18 cellular contexts compared by ENCODE assay signal in the genomic region with DNA sequence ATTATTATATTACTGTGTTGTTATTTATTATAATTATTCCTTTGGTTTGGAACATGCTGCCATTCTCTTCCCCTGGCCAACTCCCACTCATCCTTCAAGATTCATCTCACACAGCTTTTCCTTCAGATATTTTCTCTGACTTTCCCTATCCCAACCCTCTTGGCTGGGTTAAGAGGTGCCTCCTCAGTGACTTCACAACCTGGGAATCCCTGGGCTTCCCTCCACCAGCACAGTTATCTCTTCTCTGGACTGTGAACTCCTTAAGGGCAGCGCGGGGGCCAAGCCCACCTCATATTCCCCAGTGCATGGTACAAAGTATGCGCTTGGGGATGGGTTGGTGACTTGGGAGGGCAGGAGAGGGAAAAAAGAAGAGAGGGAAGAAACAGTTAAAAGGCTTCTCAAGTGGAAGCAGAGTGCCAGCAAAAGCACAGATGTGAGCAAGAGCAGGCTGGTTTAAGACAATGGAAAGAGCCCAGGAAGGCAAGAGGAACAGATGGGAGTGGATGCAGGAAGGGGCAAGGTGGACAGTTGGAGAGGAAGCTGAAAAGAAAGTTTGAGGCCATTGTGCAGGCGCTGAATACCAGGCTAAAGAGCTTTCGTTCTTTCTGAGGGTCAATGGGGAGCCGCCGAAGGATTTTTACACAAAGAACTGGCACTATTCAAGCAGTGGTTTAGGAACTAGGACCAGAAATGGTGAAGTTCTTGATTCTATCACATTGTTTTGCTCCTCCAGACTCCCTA.
"Had no signal": no experiment of that assay in that cellular context is flagged by ENCODE, and none has a peak within 500 bp of the region (broad histone marks: within the 10 kb centered on the region; RNA-seq: fewer than 3 reads in every experiment).

No MANE protein-coding gene starts in this region.

- DNase-seq: activated CD4-positive, alpha-beta T cell treated with anti-CD3 and anti-CD28 coated beads, Interleukin-2, amount 10 ng/mL, durations not matched to agents 7 days and 5 days; activated CD8-positive, alpha-beta memory T cell treated with anti-CD3 and anti-CD28 coated beads, Interleukin-2, amount 50 U/mL, for 4 hours; activated effector memory CD4-positive, alpha-beta T cell treated with Interleukin-2 at 50 U/mL for 16 hours; activated naive CD4-positive, alpha-beta T cell treated with anti-CD3 and anti-CD28 coated beads, Interleukin-2, amount 50 U/mL, for 16 hours; activated T-cell treated with anti-CD3 and anti-CD28 coated beads, Interleukin-2, amount 50 U/mL, for 48 hours; cerebellar nuclear complex; effector memory CD4-positive, alpha-beta T cell; esophagus squamous epithelium; mesenchymal stem cell; naive thymus-derived CD4-positive, alpha-beta T cell; stimulated activated CD4-positive, alpha-beta T cell treated with anti-CD3 and anti-CD28 coated beads, Interleukin-4, amount 100 ng/mL, for 1 hour; T-helper 9 cell; testis had no signal

- H3K79me2 ChIP-seq: parathyroid adenoma had no signal

- H3K4me2 ChIP-seq: smooth muscle cell had no signal

- H3K4me1 ChIP-seq: ascending aorta, esophagus squamous epithelium, parathyroid adenoma, testis had no signal

- H3K9me3 Mint-ChIP-seq: activated CD4-positive, alpha-beta T cell treated with anti-CD3 and anti-CD28 coated beads, Interleukin-2, amount 10 ng/mL, durations not matched to agents 7 days and 5 days; type B pancreatic cell had no signal

- H3K27ac Mint-ChIP-seq: activated CD4-positive, alpha-beta T cell treated with anti-CD3 and anti-CD28 coated beads, Interleukin-2, amount 10 ng/mL, durations not matched to agents 7 days and 5 days; naive thymus-derived CD4-positive, alpha-beta T cell; type B pancreatic cell had no signal

- H3K9ac ChIP-seq: parathyroid adenoma had no signal

- H3K9me3 ChIP-seq: ascending aorta, esophagus squamous epithelium, neutrophil, testis had no signal

- H3K36me3 Mint-ChIP-seq: naive thymus-derived CD4-positive, alpha-beta T cell; type B pancreatic cell had no signal

- H3K4me3 Mint-ChIP-seq: activated CD4-positive, alpha-beta T cell treated with anti-CD3 and anti-CD28 coated beads, Interleukin-2, amount 10 ng/mL, durations not matched to agents 7 days and 5 days; naive thymus-derived CD4-positive, alpha-beta T cell; type B pancreatic cell had no signal

- H3K4me1 Mint-ChIP-seq: activated CD4-positive, alpha-beta T cell treated with anti-CD3 and anti-CD28 coated beads, Interleukin-2, amount 10 ng/mL, durations not matched to agents 7 days and 5 days; naive thymus-derived CD4-positive, alpha-beta T cell had no signal

- H2AFZ ChIP-seq: parathyroid adenoma had no signal

- H3K27me3 ChIP-seq: ascending aorta, testis had no signal

- H3K27ac ChIP-seq: ascending aorta, esophagus squamous epithelium, neutrophil, parathyroid adenoma, testis had no signal
